Comparison of ENCODE assay signal across 8 cellular contexts in the genomic region with DNA sequence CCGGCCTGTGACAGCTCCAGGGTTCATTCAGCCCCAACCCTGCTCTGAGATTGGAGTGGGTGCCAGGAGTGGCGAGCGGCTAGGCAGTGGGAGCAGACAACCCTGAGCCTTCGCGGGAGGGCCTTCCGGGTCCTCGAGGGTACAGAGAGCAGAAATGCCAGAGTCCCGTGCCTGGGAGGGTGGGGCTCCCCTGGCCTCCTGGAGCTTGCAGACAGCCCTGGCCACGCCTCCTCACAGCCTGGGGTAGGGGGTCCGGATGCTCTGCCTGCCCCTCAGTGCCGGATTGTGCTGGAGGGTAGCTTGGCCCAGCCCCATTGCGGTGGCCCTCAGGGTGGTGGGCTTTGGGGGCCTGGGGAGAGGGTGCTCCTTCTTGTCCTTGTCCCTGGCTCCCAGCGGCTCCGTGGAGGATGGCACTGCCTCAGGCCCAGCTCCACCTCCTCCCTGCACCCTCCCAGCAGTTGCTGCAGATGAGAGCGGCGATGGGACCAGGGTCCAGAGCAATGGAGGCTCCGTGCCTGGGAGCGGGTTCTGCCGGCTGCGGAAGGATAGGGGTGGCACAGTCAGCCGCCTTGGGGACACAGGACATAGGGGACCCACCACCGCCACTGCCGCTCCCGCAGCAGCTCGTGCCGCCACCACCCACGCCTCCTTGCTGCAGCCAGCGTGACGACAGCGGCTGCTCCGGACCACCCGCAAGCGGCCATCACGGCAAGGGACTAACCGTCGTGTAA. TPM values are rescaled to one million over a fixed set of nuclear protein-coding genes. Genes with fewer than 3 reads are reported as not detected.
DNase-seq lines count a peak whose midpoint lies in the region; ATAC-seq and TF ChIP-seq lines count a peak whose summit lies in the region.

No MANE protein-coding gene starts in this region.

- no peaks in the 10 kb centered on the region for H3K9me3 ChIP-seq in sigmoid colon

- no peaks in the 10 kb centered on the region for H3K36me3 ChIP-seq in sigmoid colon

- peak overlapping the region; percentile 4 to 50 (median 40) for H3K4me3 ChIP-seq in sigmoid colon

- POLR2A ChIA-PET in activated B cell treated with CpG ODN at 0.5 μM for 24 hours (lab: Charles Lee) = no interaction called here

- H3K27me3 Mint-ChIP-seq in activated CD8-positive, alpha-beta memory T cell treated with anti-CD3 and anti-CD28 coated beads, Interleukin-2, amount 10 ng/mL, durations not matched to agents 7 days and 5 days = peaks cover 20% of the 10 kb centered on the region
- H3K27me3 Mint-ChIP-seq in activated B cell treated with CpG ODN at 0.5 μM for 24 hours = peaks cover 14% of the 10 kb centered on the region

- intact Hi-C loops in activated B cell treated with CpG ODN at 0.5 μM for 24 hours (cut with micrococcal nuclease) (loop anchor here (10.0 kb wide), 1 partner anchor 689 kb away; a partner anchor contains a TSS), sigmoid colon (cut with DNase I) (no loop called here)

- H3K27ac ChIP-seq in sigmoid colon = no peak overlapping the region

- peaks cover 2 to 15% (median 10%) of the 10 kb centered on the region in 4 donors for H3K4me1 ChIP-seq in sigmoid colon

- TF ChIP-seq POLR2A in sigmoid colon (IDR thresholded peaks at IDR 0.05) = no peak

- H3K36me3 Mint-ChIP-seq in activated CD8-positive, alpha-beta memory T cell treated with anti-CD3 and anti-CD28 coated beads, Interleukin-2, amount 10 ng/mL, durations not matched to agents 7 days and 5 days = no peaks in the 10 kb centered on the region
- H3K36me3 Mint-ChIP-seq in activated B cell treated with CpG ODN at 0.5 μM for 24 hours (ENCODE audit: low read depth) = no peaks in the 10 kb centered on the region

- DNase-seq in activated CD8-positive, alpha-beta memory T cell treated with anti-CD3 and anti-CD28 coated beads, Interleukin-2, amount 10 ng/mL, durations not matched to agents 7 days and 5 days = no peak
- no peak for DNase-seq in activated CD8-positive, alpha-beta memory T cell treated with anti-CD3 and anti-CD28 coated beads for 24 hours
- DNase-seq in activated B cell treated with CpG ODN at 0.5 μM for 24 hours (no peak), globus pallidus (ENCODE audit: low spot score) (peak; percentile 9), sigmoid colon (no peak), NOMO-1 treated with DMSO at 0.1 percent for 48 hours (lab: John Stamatoyannopoulos, UW; ENCODE audit: unreplicated experiment) (no peak), NAMALWA (ENCODE audit: low spot score) (no peak)

- H3K9me3 Mint-ChIP-seq in activated CD8-positive, alpha-beta memory T cell treated with anti-CD3 and anti-CD28 coated beads, Interleukin-2, amount 10 ng/mL, durations not matched to agents 7 days and 5 days (ENCODE audit: low read depth) = no peaks in the 10 kb centered on the region
- no peaks in the 10 kb centered on the region for H3K9me3 Mint-ChIP-seq in activated B cell treated with CpG ODN at 0.5 μM for 24 hours

- 4 to 11% methylated on average over 36 of the region's 36 CpGs for WGBS in sigmoid colon, 2 donors

- peaks cover 0 to 30% (median 7%) of the 10 kb centered on the region in 3 donors for H3K27me3 ChIP-seq in sigmoid colon

- CTCF ChIA-PET in activated CD8-positive, alpha-beta memory T cell treated with anti-CD3 and anti-CD28 coated beads, Interleukin-2, amount 10 ng/mL, durations not matched to agents 7 days and 5 days (lab: Charles Lee) = interaction anchor here (3.1 kb wide), 1 partner anchor 118 kb away, joined by 15 read pairs; no protein-coding TSS in a partner anchor
- CTCF ChIA-PET in activated B cell treated with CpG ODN at 0.5 μM for 24 hours (lab: Charles Lee) = no interaction called here

- H3K4me3 Mint-ChIP-seq in activated CD8-positive, alpha-beta memory T cell treated with anti-CD3 and anti-CD28 coated beads, Interleukin-2, amount 10 ng/mL, durations not matched to agents 7 days and 5 days = peak overlapping the region; percentile 27
- H3K4me3 Mint-ChIP-seq in activated B cell treated with CpG ODN at 0.5 μM for 24 hours = peak overlapping the region; percentile 61

- TF ChIP-seq CTCF in activated B cell treated with CpG ODN at 0.5 μM for 24 hours (IDR thresholded peaks at IDR 0.05) (no peak), sigmoid colon (IDR thresholded peaks at IDR 0.05) (no peak)

- H3K4me1 Mint-ChIP-seq in activated CD8-positive, alpha-beta memory T cell treated with anti-CD3 and anti-CD28 coated beads, Interleukin-2, amount 10 ng/mL, durations not matched to agents 7 days and 5 days = peaks cover 5% of the 10 kb centered on the region
- H3K4me1 Mint-ChIP-seq in activated B cell treated with CpG ODN at 0.5 μM for 24 hours = peaks cover 12% of the 10 kb centered on the region

- ATAC-seq in activated CD8-positive, alpha-beta memory T cell treated with anti-CD3 and anti-CD28 coated beads, Interleukin-2, amount 10 ng/mL, durations not matched to agents 7 days and 5 days = peak; percentile 51
- peak; percentile 52 for ATAC-seq in HG02870 (IDR thresholded peaks at IDR 0.05; ENCODE audit: unreplicated experiment)
- no peak for ATAC-seq in activated B cell treated with CpG ODN at 0.5 μM for 24 hours (ENCODE audit: low read depth)

- no peak overlapping the region for H3K27ac Mint-ChIP-seq in activated CD8-positive, alpha-beta memory T cell treated with anti-CD3 and anti-CD28 coated beads, Interleukin-2, amount 10 ng/mL, durations not matched to agents 7 days and 5 days
- H3K27ac Mint-ChIP-seq in activated B cell treated with CpG ODN at 0.5 μM for 24 hours = no peak overlapping the region

- TF ChIP-seq EP300 in sigmoid colon (IDR thresholded peaks at IDR 0.05) = no peak

RNA-seq across cellular contexts. Expression of a gene that starts 34.9 kb away (rescaled TPM):
- not detected for total RNA-seq in activated CD8-positive, alpha-beta memory T cell treated with anti-CD3 and anti-CD28 coated beads, Interleukin-2, amount 10 ng/mL, durations not matched to agents 7 days and 5 days
- total RNA-seq in activated B cell treated with CpG ODN at 0.5 μM for 24 hours (not detected in 2 replicates), sigmoid colon (not detected)
- polyA plus RNA-seq in sigmoid colon = not detected

RNA-seq across cellular contexts. Expression of a gene that starts 39.2 kb away (rescaled TPM):
- total RNA-seq in activated CD8-positive, alpha-beta memory T cell treated with anti-CD3 and anti-CD28 coated beads, Interleukin-2, amount 10 ng/mL, durations not matched to agents 7 days and 5 days = 1 to 10 TPM; 4.1 to 4.8 TPM
- 1.5 and 2.1 TPM in 2 replicates for total RNA-seq in activated B cell treated with CpG ODN at 0.5 μM for 24 hours
- 10 to 100 TPM; 14.2 to 16.6 (median 14.6) TPM for total RNA-seq in sigmoid colon
- polyA plus RNA-seq in sigmoid colon = 10 to 100 TPM; 31.0 to 43.8 (median 34.0) TPM

RNA-seq across cellular contexts. Expression of a gene that starts 49.4 kb away (rescaled TPM):
- not detected for total RNA-seq in activated CD8-positive, alpha-beta memory T cell treated with anti-CD3 and anti-CD28 coated beads, Interleukin-2, amount 10 ng/mL, durations not matched to agents 7 days and 5 days
- not detected in 2 replicates for total RNA-seq in activated B cell treated with CpG ODN at 0.5 μM for 24 hours
- total RNA-seq in sigmoid colon = not detected
- polyA plus RNA-seq in sigmoid colon = not detected

RNA-seq across cellular contexts. Expression of a gene that starts 53.2 kb away (rescaled TPM):
- not detected for total RNA-seq in activated CD8-positive, alpha-beta memory T cell treated with anti-CD3 and anti-CD28 coated beads, Interleukin-2, amount 10 ng/mL, durations not matched to agents 7 days and 5 days
- total RNA-seq in activated B cell treated with CpG ODN at 0.5 μM for 24 hours (not detected in 2 replicates), sigmoid colon (not detected)
- not detected for polyA plus RNA-seq in sigmoid colon
